ENCODE assay signal across 8 cellular contexts in genomic region chr11:2940930-2941821, GRCh38. TPM values are rescaled to one million over a fixed set of nuclear protein-coding genes. Genes with fewer than 3 reads are reported as not detected.
A peak's percentile ranks its signal among the peaks of the same experiment; 100 is the strongest.
DNase-seq lines count a peak whose midpoint lies in the region; ATAC-seq and TF ChIP-seq lines count a peak whose summit lies in the region.
"Had no signal": no experiment of that assay in that cellular context is flagged by ENCODE, and none has a peak within 500 bp of the region (broad histone marks: within the 10 kb centered on the region; RNA-seq: fewer than 3 reads in every experiment).

No MANE protein-coding gene starts in this region.

- ATAC-seq in esophagus mucosa: peak; percentile 42
- peak; percentile 9 to 15 (median 14) for ATAC-seq in psoas muscle

- DNase-seq in GM10248 (ENCODE audit: extremely low spot score) (peak; percentile 16), Peyer's patch (peak in 2 of 3 donors; percentile 74 to 85), psoas muscle (no peak), NCI-H82 (lab: John Stamatoyannopoulos, UW) (no peak), GM20000 (ENCODE audit: low spot score) (no peak)
- no peak for DNase-seq in stimulated activated CD4-positive, alpha-beta T cell treated with anti-CD3 and anti-CD28 coated beads, Interleukin-12 subunit alpha, Interleukin-12 subunit beta, amount 100 ng/mL, for 4 hours

- H3K9me3 ChIP-seq in Peyer's patch (peaks cover 0 to 6% (median 2%) of the 10 kb centered on the region in 4 donors), psoas muscle (no peaks in the 10 kb centered on the region)

- TF ChIP-seq CTCF in GM10248 (IDR thresholded peaks at IDR 0.05; ENCODE audit: control extremely low read depth, extremely low read depth, low read depth, missing control alignments): no peak
- no peak for TF ChIP-seq CTCF in Peyer's patch (IDR thresholded peaks at IDR 0.05)
- TF ChIP-seq CTCF in psoas muscle (IDR thresholded peaks at IDR 0.05): no peak
- TF ChIP-seq CTCF in GM20000 (IDR thresholded peaks at IDR 0.05; ENCODE audit: extremely low read depth, missing control alignments): no peak

- peaks cover 0 to 52% (median 4%) of the 10 kb centered on the region in 4 donors for H3K4me1 ChIP-seq in Peyer's patch
- H3K4me1 ChIP-seq in psoas muscle: peaks cover 21% of the 10 kb centered on the region

- CTCF ChIA-PET in GM10248 (lab: Yijun Ruan, JAX): interaction anchor here (0.7 to 2.6 kb wide), 3 partner anchors 11 to 34 kb away, joined by 3 to 9 read pairs (median 3); no protein-coding TSS in a partner anchor

- H3K27ac ChIP-seq in Peyer's patch: peak overlapping the region in 3 of 4 donors; percentile 49 to 87 (median 80)
- H3K27ac ChIP-seq in psoas muscle: no peak overlapping the region
- H3K27ac ChIP-seq: gastrocnemius medialis had no signal

- H3K36me3 ChIP-seq in Peyer's patch: peaks cover 0 to 11% (median 0%) of the 10 kb centered on the region in 3 donors
- H3K36me3 ChIP-seq in psoas muscle (ENCODE audit: insufficient read depth in 1 of 2, low read depth in 1 of 2): peaks cover 0 to 7% of the 10 kb centered on the region in 2 donors

- no peaks in the 10 kb centered on the region for H3K27me3 ChIP-seq in Peyer's patch
- no peaks in the 10 kb centered on the region for H3K27me3 ChIP-seq in psoas muscle (ENCODE audit: insufficient read depth in 3 of 3, low read length in 2 of 3)
- H3K27me3 ChIP-seq: gastrocnemius medialis had no signal

- no peak for TF ChIP-seq POLR2A in Peyer's patch (IDR thresholded peaks at IDR 0.05)

- POLR2A ChIA-PET in GM10248 (lab: Yijun Ruan, JAX): no interaction called here

- 32 to 43% (median 34%) methylated on average over 7 to 10 of the region's 10 CpGs for WGBS in psoas muscle, 3 donors

- no peak overlapping the region for H3K4me3 ChIP-seq in Peyer's patch
- H3K4me3 ChIP-seq in psoas muscle: no peak overlapping the region
- H3K4me3 ChIP-seq: gastrocnemius medialis had no signal

- intact Hi-C loops in psoas muscle (cut with DNase I): no loop called here

RNA-seq across cellular contexts. Expression of gene PHLDA2, which starts 12.0 kb away (rescaled TPM):
- 1 to 10 TPM in 3 of 4 donors, not detected in 1; 4.1 to 6.4 (median 4.9) TPM for total RNA-seq in Peyer's patch
- 45.0 TPM for total RNA-seq in esophagus mucosa
- total RNA-seq in psoas muscle: 1 to 10 TPM in 1 of 4 donors, under 1 TPM in 3; 0.49 to 1.1 (median 0.69) TPM
- polyA plus RNA-seq in psoas muscle: 1 to 10 TPM in 1 of 3 donors, under 1 TPM in 2; 0.87 to 7.3 (median 0.97) TPM

RNA-seq across cellular contexts. Expression of gene NAP1L4, which starts 51.0 kb away (rescaled TPM):
- total RNA-seq in Peyer's patch: 100 to 1,000 TPM in 3 of 4 donors, 10 to 100 TPM in 1; 87.6 to 177 (median 119) TPM
- total RNA-seq in esophagus mucosa: 113 TPM
- total RNA-seq in psoas muscle: 100 to 1,000 TPM; 143 to 153 (median 147) TPM
- 100 to 1,000 TPM; 121 to 140 (median 139) TPM for polyA plus RNA-seq in psoas muscle

RNA-seq across cellular contexts. Expression of gene CDKN1C, which starts 55.6 kb away (rescaled TPM):
- total RNA-seq in Peyer's patch (10 to 100 TPM in 2 of 4 donors, 1 to 10 TPM in 2; 6.1 to 22.3 (median 11.1) TPM), esophagus mucosa (3.5 TPM), psoas muscle (10 to 100 TPM; 14.3 to 37.7 (median 27.9) TPM)
- 10 to 100 TPM; 24.5 to 49.4 (median 30.7) TPM for polyA plus RNA-seq in psoas muscle

Comparison
In these comparisons a context has a peak if more than half of its experiments do, and no peak if none do; other contexts are left out.
1. DNase-seq: peak in GM10248 (single experiment) and Peyer's patch (2 of 3); none in psoas muscle (0 of 2), stimulated activated CD4-positive, alpha-beta T cell treated with anti-CD3 and anti-CD28 coated beads, Interleukin-12 subunit alpha, Interleukin-12 subunit beta, amount 100 ng/mL, for 4 hours (single experiment), NCI-H82 (single experiment) and GM20000 (single experiment).